9 cellular contexts compared by ENCODE assay signal in the genomic region with DNA sequence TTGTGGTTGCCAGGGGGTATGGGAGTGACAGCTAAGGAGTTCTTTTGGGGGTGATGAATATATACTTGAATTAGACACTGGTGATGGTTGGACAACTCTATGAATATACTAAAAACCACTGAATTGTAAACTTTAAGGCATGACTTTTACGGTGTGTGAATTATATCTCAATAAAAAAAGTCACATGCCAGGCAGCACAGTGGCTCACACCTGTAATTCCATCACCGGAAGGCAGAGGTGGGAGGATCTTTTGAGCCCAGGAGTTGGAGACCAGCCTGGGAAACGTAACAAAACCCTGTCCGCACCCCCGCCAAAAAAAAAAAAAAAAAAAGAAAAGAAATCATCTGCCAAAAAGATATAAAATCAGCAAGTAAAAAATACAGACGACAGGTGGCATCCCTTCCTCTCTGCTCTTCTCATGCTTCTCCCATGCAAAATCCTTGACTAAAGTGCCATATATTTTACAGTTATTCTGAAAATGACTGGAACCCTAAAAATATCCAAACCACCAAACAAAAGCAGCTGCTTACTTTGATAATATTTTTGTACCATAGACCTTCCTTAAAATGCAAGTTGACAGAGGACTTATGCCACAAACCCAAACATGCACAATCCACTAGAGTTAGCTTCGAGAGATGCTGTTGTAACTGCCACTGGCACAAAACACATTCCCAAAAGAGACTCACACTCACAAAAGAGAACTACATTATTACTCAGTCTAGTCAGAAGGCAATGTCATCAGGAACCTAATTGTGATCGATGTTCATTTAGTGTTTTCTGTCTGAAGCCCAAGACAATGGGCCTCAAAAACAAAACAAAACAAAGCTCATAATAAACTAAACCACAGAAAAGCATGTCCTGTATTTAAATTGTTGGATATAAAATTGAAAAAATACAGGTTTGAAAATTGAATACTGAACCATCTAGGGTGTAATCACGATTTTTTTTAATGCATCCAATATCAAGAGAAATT. TPM values are rescaled to one million over a fixed set of nuclear protein-coding genes. Genes with fewer than 3 reads are reported as not detected.
DNase-seq lines count a peak whose midpoint lies in the region; ATAC-seq and TF ChIP-seq lines count a peak whose summit lies in the region.
"Had no signal": no experiment of that assay in that cellular context is flagged by ENCODE, and none has a peak within 500 bp of the region (broad histone marks: within the 10 kb centered on the region; RNA-seq: fewer than 3 reads in every experiment).

No MANE protein-coding gene starts in this region.

- peaks cover 8% of the 10 kb centered on the region for H3F3A ChIP-seq in GM23338 (replicated peaks; ENCODE audit: low read depth)

- H3K9me3 Mint-ChIP-seq in GM23338: no peaks in the 10 kb centered on the region
- no peaks in the 10 kb centered on the region for H3K9me3 Mint-ChIP-seq in activated CD8-positive, alpha-beta T cell treated with anti-CD3 and anti-CD28 coated beads for 36 hours

- ATAC-seq in GM23338: no peak
- no peak for ATAC-seq in activated CD8-positive, alpha-beta T cell treated with anti-CD3 and anti-CD28 coated beads for 36 hours
- no peak for ATAC-seq in mucosa of descending colon
- ATAC-seq in GM21447 (IDR thresholded peaks at IDR 0.05; ENCODE audit: unreplicated experiment): no peak

- H3K4me2 ChIP-seq in BLaER1 treated with 17β-estradiol and CSF1 and Interleukin-3, amounts not matched to agents 10 nM and 100 nM: peak overlapping the region; percentile 77 to 95 (median 93)
- H3K4me2 ChIP-seq in GM23338: 0 out of 2 replicates have a peak overlapping the region, but pooled peaks have one; percentile 99

- no peaks in the 10 kb centered on the region for H3K9me2 ChIP-seq in GM23338 (ENCODE audit: insufficient read depth)

- no peak for TF ChIP-seq POLR2A in vagina (IDR thresholded peaks at IDR 0.05)

- H2AFZ ChIP-seq in GM23338: no peak overlapping the region

- H3K4me1 Mint-ChIP-seq in GM23338: peaks cover 21% of the 10 kb centered on the region
- H3K4me1 Mint-ChIP-seq in activated CD8-positive, alpha-beta T cell treated with anti-CD3 and anti-CD28 coated beads for 36 hours (ENCODE audit: low read depth): peaks cover 48% of the 10 kb centered on the region

- CTCF ChIA-PET in activated CD8-positive, alpha-beta T cell treated with anti-CD3 and anti-CD28 coated beads for 36 hours (lab: Charles Lee): interaction anchor here (0.6 to 3.9 kb wide), 5 partner anchors 11 to 32 kb away, joined by 3 to 28 read pairs (median 3); no protein-coding TSS in a partner anchor

- TF ChIP-seq CTCF in GM23338 (conservative IDR thresholded peaks at IDR 0.05; ENCODE audit: low read depth in 2 of 2) (no peak), mucosa of descending colon (IDR thresholded peaks at IDR 0.05) (peak; percentile 8), vagina (IDR thresholded peaks at IDR 0.05) (no peak)
- no peak for TF ChIP-seq CTCF in activated CD8-positive, alpha-beta T cell treated with anti-CD3 and anti-CD28 coated beads for 36 hours (IDR thresholded peaks at IDR 0.05)

- peaks cover 6% of the 10 kb centered on the region for H3K27me3 Mint-ChIP-seq in GM23338 (ENCODE audit: insufficient read depth, low read depth, poor library complexity)
- no peaks in the 10 kb centered on the region for H3K27me3 Mint-ChIP-seq in activated CD8-positive, alpha-beta T cell treated with anti-CD3 and anti-CD28 coated beads for 36 hours

- POLR2A ChIA-PET in activated CD8-positive, alpha-beta T cell treated with anti-CD3 and anti-CD28 coated beads for 36 hours (lab: Charles Lee): interaction anchor here (0.6 to 9.1 kb wide), 6 partner anchors 10 to 42 kb away, joined by 3 to 126 read pairs (median 4); a partner anchor contains a TSS

- peak overlapping the region; percentile 38; the same call in 2 of the 3 replicates for H3K4me3 Mint-ChIP-seq in GM23338
- H3K4me3 Mint-ChIP-seq in activated CD8-positive, alpha-beta T cell treated with anti-CD3 and anti-CD28 coated beads for 36 hours: peak overlapping the region; percentile 86

- no peaks in the 10 kb centered on the region for H3K27me3 ChIP-seq in BLaER1 treated with 17β-estradiol and CSF1 and Interleukin-3, amounts not matched to agents 10 nM and 100 nM
- no peaks in the 10 kb centered on the region for H3K27me3 ChIP-seq in GM23338 (ENCODE audit: insufficient read depth)
- H3K27me3 ChIP-seq in vagina: no peaks in the 10 kb centered on the region

- H3K79me2 ChIP-seq in GM23338 (replicated peaks; ENCODE audit: insufficient read depth): peaks cover 71% of the 10 kb centered on the region

- H3K9me3 ChIP-seq in BLaER1 treated with 17β-estradiol and CSF1 and Interleukin-3, amounts not matched to agents 10 nM and 100 nM (replicated peaks in 1 of 11): no peaks in the 10 kb centered on the region
- H3K9me3 ChIP-seq in mucosa of descending colon: no peaks in the 10 kb centered on the region
- no peaks in the 10 kb centered on the region for H3K9me3 ChIP-seq in vagina

- peak overlapping the region; percentile 35 to 91 (median 88); a peak in 21 of 22 replicates for H3K27ac ChIP-seq in BLaER1 treated with 17β-estradiol and CSF1 and Interleukin-3, amounts not matched to agents 10 nM and 100 nM
- H3K27ac ChIP-seq in GM23338 (ENCODE audit: low read depth) (no peak overlapping the region), vagina (no peak overlapping the region)

- peaks cover 62 to 69% (median 65%) of the 10 kb centered on the region in 10 experiments for H3K4me1 ChIP-seq in BLaER1 treated with 17β-estradiol and CSF1 and Interleukin-3, amounts not matched to agents 10 nM and 100 nM
- H3K4me1 ChIP-seq in GM23338 (ENCODE audit: insufficient read depth) (peaks cover 26% of the 10 kb centered on the region), mucosa of descending colon (ENCODE audit: low read depth) (peaks cover 38% of the 10 kb centered on the region), vagina (peaks cover 32% of the 10 kb centered on the region)

- peaks cover 9% of the 10 kb centered on the region; the same call in 2 of the 3 replicates for H3K36me3 Mint-ChIP-seq in GM23338 (ENCODE audit: low read depth)
- peaks cover 17% of the 10 kb centered on the region for H3K36me3 Mint-ChIP-seq in activated CD8-positive, alpha-beta T cell treated with anti-CD3 and anti-CD28 coated beads for 36 hours (ENCODE audit: low read depth)

- DNase-seq in GM23338 (ENCODE audit: low spot score) (peak; percentile 23), mucosa of descending colon (peak in 1 of 3 donors; percentile 38), COLO829 (ENCODE audit: low spot score) (no peak), vagina (ENCODE audit: extremely low spot score in 2 of 2) (no peak), posterior vena cava (ENCODE audit: low spot score) (no peak)
- DNase-seq in activated CD8-positive, alpha-beta T cell treated with anti-CD3 and anti-CD28 coated beads for 36 hours: peak; percentile 33
- DNase-seq: IMR-90 had no signal

- H3K27ac Mint-ChIP-seq in GM23338: no peak overlapping the region
- H3K27ac Mint-ChIP-seq in activated CD8-positive, alpha-beta T cell treated with anti-CD3 and anti-CD28 coated beads for 36 hours: peak overlapping the region; percentile 88

- H4K20me1 ChIP-seq in BLaER1 treated with 17β-estradiol and CSF1 and Interleukin-3, amounts not matched to agents 10 nM and 100 nM: peaks cover 0 to 56% (median 19%) of the 10 kb centered on the region in 11 experiments; a peak in 14 of 22 replicates
- H4K20me1 ChIP-seq in GM23338 (replicated peaks; ENCODE audit: insufficient read depth): peaks cover 14% of the 10 kb centered on the region

- H3K36me3 ChIP-seq in BLaER1 treated with 17β-estradiol and CSF1 and Interleukin-3, amounts not matched to agents 10 nM and 100 nM: peaks cover 0 to 25% (median 13%) of the 10 kb centered on the region in 11 experiments; a peak in 17 of 22 replicates
- no peaks in the 10 kb centered on the region for H3K36me3 ChIP-seq in GM23338 (ENCODE audit: insufficient read depth)
- H3K36me3 ChIP-seq in mucosa of descending colon (ENCODE audit: low read depth): peaks cover 4% of the 10 kb centered on the region
- no peaks in the 10 kb centered on the region for H3K36me3 ChIP-seq in vagina

- intact Hi-C loops in activated CD8-positive, alpha-beta T cell treated with anti-CD3 and anti-CD28 coated beads for 36 hours (cut with micrococcal nuclease): loop anchor here (2.0 kb wide), 1 partner anchor 13 kb away; no protein-coding TSS in a partner anchor
- intact Hi-C loops in mucosa of descending colon (cut with DNase I, micrococcal nuclease) (no loop called here), vagina (cut with DNase I) (no loop called here), posterior vena cava (cut with DNase I) (no loop called here)

- H3K9ac ChIP-seq in BLaER1 treated with 17β-estradiol and CSF1 and Interleukin-3, amounts not matched to agents 10 nM and 100 nM: peak overlapping the region; percentile 28 to 95 (median 92); a peak in 21 of 22 replicates

- peak overlapping the region; percentile 78 to 94 (median 85); a peak in 19 of 20 replicates for H3K4me3 ChIP-seq in BLaER1 treated with 17β-estradiol and CSF1 and Interleukin-3, amounts not matched to agents 10 nM and 100 nM
- H3K4me3 ChIP-seq in GM23338: no peak overlapping the region
- no peak overlapping the region for H3K4me3 ChIP-seq in mucosa of descending colon
- no peak overlapping the region for H3K4me3 ChIP-seq in vagina

TF ChIP-seq in GM23338, 12 proteins besides CTCF, POLR2A, EP300 and RAD21:
- no peak for TF ChIP-seq NANOG (IDR thresholded peaks at IDR 0.05; ENCODE audit: borderline replicate concordance)
- no peak for TF ChIP-seq STAT1 (IDR thresholded peaks at IDR 0.05; ENCODE audit: unreplicated experiment)

RNA-seq across cellular contexts. Expression of a gene that starts 2.5 kb away (rescaled TPM):
- 24.2 and 25.1 TPM in 2 replicates for total RNA-seq in GM23338 (2014; rRNA removed; shearing (Covaris generic))
- 28.6 and 31.7 TPM in 2 replicates for polyA plus RNA-seq in GM23338 (2016; fragmentation: Nextera tagmentation; extraction: Ambion mirVana)
- 10 to 100 TPM; 40.3 to 42.5 TPM for total RNA-seq in activated CD8-positive, alpha-beta T cell treated with anti-CD3 and anti-CD28 coated beads for 36 hours
- total RNA-seq in mucosa of descending colon (10 to 100 TPM; 13.7 to 17.9 (median 13.8) TPM), vagina (13.3 TPM), posterior vena cava (10 to 100 TPM in 1 of 2 donors, 1 to 10 TPM in 1; 8.1 to 10.1 TPM)

RNA-seq across cellular contexts. Expression of a gene that starts 9.7 kb away (rescaled TPM):
- total RNA-seq in GM23338 (2014; rRNA removed; shearing (Covaris generic)): 22.7 and 24.2 TPM in 2 replicates
- 21.1 and 30.9 TPM in 2 replicates for polyA plus RNA-seq in GM23338 (2016; fragmentation: Nextera tagmentation; extraction: Ambion mirVana)
- 10 to 100 TPM; 34.5 to 35.0 TPM for total RNA-seq in activated CD8-positive, alpha-beta T cell treated with anti-CD3 and anti-CD28 coated beads for 36 hours
- total RNA-seq in mucosa of descending colon (1 to 10 TPM; 1.5 to 5.7 (median 2.4) TPM), vagina (2.7 TPM), posterior vena cava (1 to 10 TPM; 1.4 to 1.5 TPM)

Comparison
In these comparisons a context has a peak if more than half of its experiments do, and no peak if none do; other contexts are left out.
1. H3K27ac ChIP-seq: peak in BLaER1 treated with 17β-estradiol and CSF1 and Interleukin-3, amounts not matched to agents 10 nM and 100 nM (11 of 11); none in GM23338 (single experiment) and vagina (single experiment).
2. H3K4me3 ChIP-seq: peak in BLaER1 treated with 17β-estradiol and CSF1 and Interleukin-3, amounts not matched to agents 10 nM and 100 nM (10 of 10); none in GM23338 (single experiment), mucosa of descending colon (single experiment) and vagina (0 of 2).
3. DNase-seq: peak in GM23338 (single experiment) and activated CD8-positive, alpha-beta T cell treated with anti-CD3 and anti-CD28 coated beads for 36 hours (single experiment); none in COLO829 (single experiment), vagina (0 of 2) and posterior vena cava (single experiment).